8 cellular contexts compared by ENCODE assay signal in genomic region chr9:123401879-123402513, GRCh38. TPM values are rescaled to one million over a fixed set of nuclear protein-coding genes. Genes with fewer than 3 reads are reported as not detected.
A peak's percentile ranks its signal among the peaks of the same experiment; 100 is the strongest.
DNase-seq lines count a peak whose midpoint lies in the region; ATAC-seq, FAIRE-seq and TF ChIP-seq lines count a peak whose summit lies in the region.

No MANE protein-coding gene starts in this region.

- DNase-seq in NCI-H2107 treated with DMSO at 0.1 percent for 48 hours (lab: John Stamatoyannopoulos, UW; ENCODE audit: unreplicated experiment) (peak; percentile 30), NCI-H2107 (lab: John Stamatoyannopoulos, UW) (no peak), Kasumi-1 (lab: John Stamatoyannopoulos, UW) (peak; percentile 73), SKM-1 treated with dmso at 0.1 percent for 144 hours (lab: John Stamatoyannopoulos, UW; ENCODE audit: unreplicated experiment) (peak; percentile 36), fibroblast of villous mesenchyme (ENCODE audit: low read depth) (peak; percentile 53), pons (ENCODE audit: low spot score) (peak; percentile 41), GM12892 (ENCODE audit: insufficient read length) (no peak)

- H3K4me3 ChIP-seq in fibroblast of villous mesenchyme (ENCODE audit: low read depth, low read length), result no peak overlapping the region

- no peak for TF ChIP-seq POLR2A in GM12892 (IDR thresholded peaks at IDR 0.05; ENCODE audit: low read depth, low read length)

- TF ChIP-seq CTCF in fibroblast of villous mesenchyme (IDR thresholded peaks at IDR 0.05; ENCODE audit: insufficient read depth, low read depth, low read length), result peak; percentile 89

- FAIRE-seq in GM12892 (lab: Jason Lieb, UNC), result no peak

- no peak for ATAC-seq in HG03460 (IDR thresholded peaks at IDR 0.05; ENCODE audit: unreplicated experiment)

RNA-seq across cellular contexts. Expression of gene CRB2, which starts 46.0 kb away (rescaled TPM):
- under 0.01 TPM in 1 of 2 replicates, not detected in the other for total RNA-seq in fibroblast of villous mesenchyme
- 0.42 TPM for polyA plus RNA-seq in GM12892 (2012; ENCODE audit: missing spikeins)

Comparison
In these comparisons a context has a peak if more than half of its experiments do, and no peak if none do; other contexts are left out.
1. DNase-seq: peak in NCI-H2107 treated with DMSO at 0.1 percent for 48 hours (single experiment), Kasumi-1 (2 of 2), SKM-1 treated with dmso at 0.1 percent for 144 hours (single experiment), fibroblast of villous mesenchyme (single experiment) and pons (single experiment); none in NCI-H2107 (single experiment) and GM12892 (single experiment).